ENCODE assay signal across 20 cellular contexts in the genomic region with DNA sequence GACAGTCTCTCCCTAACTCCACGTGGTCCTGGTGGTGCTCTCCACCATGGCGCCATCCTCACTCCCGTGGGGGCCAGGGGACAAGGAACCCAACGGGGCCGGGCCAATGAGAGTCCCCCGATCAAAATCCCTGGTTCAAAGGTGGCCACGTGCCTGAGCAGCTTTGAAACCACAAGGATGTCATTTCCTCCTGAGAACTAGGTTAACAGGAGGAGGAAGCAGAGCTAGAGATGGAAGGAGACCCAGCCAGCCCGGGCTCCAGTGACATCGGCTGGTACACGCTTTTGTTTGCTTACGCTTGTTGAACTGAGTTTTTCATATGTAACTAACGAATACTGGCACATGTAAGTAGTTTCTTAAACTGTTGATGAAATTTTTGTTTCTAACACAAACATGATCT.
DNase-seq lines count a peak whose midpoint lies in the region; ATAC-seq and TF ChIP-seq lines count a peak whose summit lies in the region.
"Had no signal": no experiment of that assay in that cellular context is flagged by ENCODE, and none has a peak within 500 bp of the region (broad histone marks: within the 10 kb centered on the region; RNA-seq: fewer than 3 reads in every experiment).

No MANE protein-coding gene starts in this region.

- H3K4me1 Mint-ChIP-seq in activated CD8-positive, alpha-beta T cell treated with anti-CD3 and anti-CD28 coated beads, Interleukin-2, amount 10 ng/mL, durations not matched to agents 7 days and 5 days (ENCODE audit: low read depth) = peaks cover 17% of the 10 kb centered on the region
- peaks cover 12% of the 10 kb centered on the region for H3K4me1 Mint-ChIP-seq in activated CD8-positive, alpha-beta T cell treated with anti-CD3 and anti-CD28 coated beads for 36 hours (ENCODE audit: low read depth)
- H3K4me1 Mint-ChIP-seq in GM23338 = no peaks in the 10 kb centered on the region
- H3K4me1 Mint-ChIP-seq: B cell had no signal

- H3K27ac Mint-ChIP-seq in activated CD8-positive, alpha-beta T cell treated with anti-CD3 and anti-CD28 coated beads, Interleukin-2, amount 10 ng/mL, durations not matched to agents 7 days and 5 days = peak overlapping the region; percentile 17
- no peak overlapping the region for H3K27ac Mint-ChIP-seq in activated CD8-positive, alpha-beta T cell treated with anti-CD3 and anti-CD28 coated beads for 36 hours
- no peak overlapping the region for H3K27ac Mint-ChIP-seq in GM23338
- H3K27ac Mint-ChIP-seq: B cell had no signal

- H3K36me3 ChIP-seq in BLaER1 treated with 17β-estradiol and CSF1 and Interleukin-3, amounts not matched to agents 10 nM and 100 nM = peaks cover 12 to 95% (median 45%) of the 10 kb centered on the region in 11 experiments; a peak in 21 of 22 replicates
- no peaks in the 10 kb centered on the region; the same call in 1 of the 2 replicates for H3K36me3 ChIP-seq in GM23338 (ENCODE audit: insufficient read depth)

- H3F3A ChIP-seq in GM23338 (replicated peaks; ENCODE audit: low read depth) = no peaks in the 10 kb centered on the region

- no peaks in the 10 kb centered on the region for H3K27me3 Mint-ChIP-seq in activated CD8-positive, alpha-beta T cell treated with anti-CD3 and anti-CD28 coated beads, Interleukin-2, amount 10 ng/mL, durations not matched to agents 7 days and 5 days (ENCODE audit: low read depth)
- no peaks in the 10 kb centered on the region for H3K27me3 Mint-ChIP-seq in activated CD8-positive, alpha-beta T cell treated with anti-CD3 and anti-CD28 coated beads for 36 hours
- H3K27me3 Mint-ChIP-seq in GM23338 (ENCODE audit: insufficient read depth, low read depth, poor library complexity) = peaks cover 3% of the 10 kb centered on the region
- H3K27me3 Mint-ChIP-seq: B cell; CD8-positive, alpha-beta memory T cell had no signal

- no peak overlapping the region for H2AFZ ChIP-seq in GM23338

- peaks cover 0 to 6% (median 0%) of the 10 kb centered on the region in 11 experiments; a peak in 5 of 22 replicates for H3K9me3 ChIP-seq in BLaER1 treated with 17β-estradiol and CSF1 and Interleukin-3, amounts not matched to agents 10 nM and 100 nM (replicated peaks in 1 of 11)

- H3K4me2 ChIP-seq in BLaER1 treated with 17β-estradiol and CSF1 and Interleukin-3, amounts not matched to agents 10 nM and 100 nM = peak overlapping the region in 9 of 11 experiments; percentile 10 to 41 (median 28); a peak in 14 of 22 replicates
- H3K4me2 ChIP-seq in GM23338 = no peak overlapping the region

- H3K4me1 ChIP-seq in BLaER1 treated with 17β-estradiol and CSF1 and Interleukin-3, amounts not matched to agents 10 nM and 100 nM = peaks cover 0 to 16% (median 10%) of the 10 kb centered on the region in 10 experiments; a peak in 15 of 20 replicates
- no peaks in the 10 kb centered on the region for H3K4me1 ChIP-seq in GM23338 (ENCODE audit: insufficient read depth)

- no peak overlapping the region for H3K4me3 ChIP-seq in BLaER1 treated with 17β-estradiol and CSF1 and Interleukin-3, amounts not matched to agents 10 nM and 100 nM
- peak overlapping the region; percentile 54 for H3K4me3 ChIP-seq in Jurkat, Clone E6-1 (ENCODE audit: low read length)
- H3K4me3 ChIP-seq in GM23338 = no peak overlapping the region

- H3K4me3 Mint-ChIP-seq in activated CD8-positive, alpha-beta T cell treated with anti-CD3 and anti-CD28 coated beads, Interleukin-2, amount 10 ng/mL, durations not matched to agents 7 days and 5 days = no peak overlapping the region
- no peak overlapping the region for H3K4me3 Mint-ChIP-seq in activated CD8-positive, alpha-beta T cell treated with anti-CD3 and anti-CD28 coated beads for 36 hours
- no peak overlapping the region for H3K4me3 Mint-ChIP-seq in GM23338
- H3K4me3 Mint-ChIP-seq: B cell; CD8-positive, alpha-beta memory T cell had no signal

- CTCF ChIA-PET in activated CD8-positive, alpha-beta T cell treated with anti-CD3 and anti-CD28 coated beads, Interleukin-2, amount 10 ng/mL, durations not matched to agents 7 days and 5 days (lab: Charles Lee) = no interaction called here
- CTCF ChIA-PET in activated CD8-positive, alpha-beta T cell treated with anti-CD3 and anti-CD28 coated beads for 36 hours (lab: Charles Lee) = interaction anchor here (0.8 to 0.9 kb wide), 2 partner anchors 9 to 11 kb away, joined by 3 read pairs; no protein-coding TSS in a partner anchor

- H3K9me2 ChIP-seq in GM23338 (ENCODE audit: insufficient read depth) = no peaks in the 10 kb centered on the region

- H4K20me1 ChIP-seq in BLaER1 treated with 17β-estradiol and CSF1 and Interleukin-3, amounts not matched to agents 10 nM and 100 nM = peaks cover 0 to 14% (median 0%) of the 10 kb centered on the region in 11 experiments; a peak in 1 of 22 replicates
- 0 out of 2 replicates have a peak, but pooled peaks cover 3% of the 10 kb centered on the region for H4K20me1 ChIP-seq in GM23338 (replicated peaks; ENCODE audit: insufficient read depth)

- no peaks in the 10 kb centered on the region for H3K9me3 Mint-ChIP-seq in activated CD8-positive, alpha-beta T cell treated with anti-CD3 and anti-CD28 coated beads, Interleukin-2, amount 10 ng/mL, durations not matched to agents 7 days and 5 days (ENCODE audit: insufficient read depth)
- no peaks in the 10 kb centered on the region for H3K9me3 Mint-ChIP-seq in activated CD8-positive, alpha-beta T cell treated with anti-CD3 and anti-CD28 coated beads for 36 hours
- H3K9me3 Mint-ChIP-seq in GM23338 = no peaks in the 10 kb centered on the region
- H3K9me3 Mint-ChIP-seq: CD8-positive, alpha-beta memory T cell had no signal

- no peak overlapping the region for H3K27ac ChIP-seq in BLaER1 treated with 17β-estradiol and CSF1 and Interleukin-3, amounts not matched to agents 10 nM and 100 nM
- no peak overlapping the region for H3K27ac ChIP-seq in GM23338 (ENCODE audit: low read depth)

- peak; percentile 36 for ATAC-seq in activated CD8-positive, alpha-beta T cell treated with anti-CD3 and anti-CD28 coated beads, Interleukin-2, amount 10 ng/mL, durations not matched to agents 7 days and 5 days
- ATAC-seq in activated CD8-positive, alpha-beta T cell treated with anti-CD3 and anti-CD28 coated beads for 36 hours = no peak
- ATAC-seq in HG03520 (IDR thresholded peaks at IDR 0.05; ENCODE audit: unreplicated experiment) (no peak), GM23338 (no peak)
- ATAC-seq: SK-N-SH treated with all-trans-retinoic acid at 6 μM for 48 hours had no signal

- no peaks in the 10 kb centered on the region for H3K27me3 ChIP-seq in BLaER1 treated with 17β-estradiol and CSF1 and Interleukin-3, amounts not matched to agents 10 nM and 100 nM
- no peaks in the 10 kb centered on the region for H3K27me3 ChIP-seq in GM23338 (ENCODE audit: insufficient read depth)

- DNase-seq in activated CD8-positive, alpha-beta T cell treated with anti-CD3 and anti-CD28 coated beads, Interleukin-2, amount 10 ng/mL, durations not matched to agents 7 days and 5 days = no peak
- no peak for DNase-seq in activated CD8-positive, alpha-beta T cell treated with anti-CD3 and anti-CD28 coated beads for 36 hours
- peak; percentile 80 for DNase-seq in Jurkat, Clone E6-1 (ENCODE audit: low read depth, low spot score)
- DNase-seq in fibroblast of peridontal ligament (ENCODE audit: extremely low read depth) (peak; percentile 18), NCI-H2029 (lab: John Stamatoyannopoulos, UW) (no peak), GM23338 (ENCODE audit: low spot score) (no peak)
- DNase-seq: 8988T; CD8-positive, alpha-beta memory T cell; IMR-90; Kasumi-1; MM.1S; NCI-H1105; NCI-H2081 treated with DMSO at 0.1 percent for 48 hours; NCI-H226; NCI-H524; SIG-M5 had no signal

- POLR2A ChIA-PET in activated CD8-positive, alpha-beta T cell treated with anti-CD3 and anti-CD28 coated beads, Interleukin-2, amount 10 ng/mL, durations not matched to agents 7 days and 5 days (lab: Charles Lee) = interaction anchor here (0.8 to 1.6 kb wide), 2 partner anchors 9 to 1032 kb away, joined by 3 read pairs; no protein-coding TSS in a partner anchor
- POLR2A ChIA-PET in activated CD8-positive, alpha-beta T cell treated with anti-CD3 and anti-CD28 coated beads for 36 hours (lab: Charles Lee) = no interaction called here

- TF ChIP-seq CTCF in activated CD8-positive, alpha-beta T cell treated with anti-CD3 and anti-CD28 coated beads for 36 hours (IDR thresholded peaks at IDR 0.05) = no peak
- TF ChIP-seq CTCF in GM23338 (conservative IDR thresholded peaks at IDR 0.05; ENCODE audit: low read depth in 2 of 2) = no peak

- no peak overlapping the region for H3K9ac ChIP-seq in BLaER1 treated with 17β-estradiol and CSF1 and Interleukin-3, amounts not matched to agents 10 nM and 100 nM

- no peaks in the 10 kb centered on the region for H3K79me2 ChIP-seq in GM23338 (replicated peaks; ENCODE audit: insufficient read depth)

- intact Hi-C loops in activated CD8-positive, alpha-beta T cell treated with anti-CD3 and anti-CD28 coated beads for 36 hours (cut with micrococcal nuclease) = no loop called here

- H3K36me3 Mint-ChIP-seq in activated CD8-positive, alpha-beta T cell treated with anti-CD3 and anti-CD28 coated beads, Interleukin-2, amount 10 ng/mL, durations not matched to agents 7 days and 5 days (ENCODE audit: low read depth) = peaks cover 25% of the 10 kb centered on the region
- peaks cover 31% of the 10 kb centered on the region for H3K36me3 Mint-ChIP-seq in activated CD8-positive, alpha-beta T cell treated with anti-CD3 and anti-CD28 coated beads for 36 hours (ENCODE audit: low read depth)
- peaks cover 46% of the 10 kb centered on the region for H3K36me3 Mint-ChIP-seq in GM23338 (ENCODE audit: low read depth)

TF ChIP-seq in GM23338, 12 proteins besides CTCF, POLR2A, EP300 and RAD21 (continues in another document):
- TF ChIP-seq ZNF114 (CRISPR knock-in tag; IDR thresholded peaks at IDR 0.05) (no peak), POLR2AphosphoS5 (IDR thresholded peaks at IDR 0.05; ENCODE audit: low read depth) (no peak), JUNB (IDR thresholded peaks at IDR 0.05; ENCODE audit: unreplicated experiment) (no peak)

Comparison
In these comparisons a context has a peak if more than half of its experiments do, and no peak if none do; other contexts are left out.
1. DNase-seq: peak in Jurkat, Clone E6-1 (single experiment) and fibroblast of peridontal ligament (single experiment); none in activated CD8-positive, alpha-beta T cell treated with anti-CD3 and anti-CD28 coated beads, Interleukin-2, amount 10 ng/mL, durations not matched to agents 7 days and 5 days (single experiment), activated CD8-positive, alpha-beta T cell treated with anti-CD3 and anti-CD28 coated beads for 36 hours (single experiment), NCI-H2029 (single experiment) and GM23338 (single experiment).